7 cellular contexts compared by ENCODE assay signal in the genomic region with DNA sequence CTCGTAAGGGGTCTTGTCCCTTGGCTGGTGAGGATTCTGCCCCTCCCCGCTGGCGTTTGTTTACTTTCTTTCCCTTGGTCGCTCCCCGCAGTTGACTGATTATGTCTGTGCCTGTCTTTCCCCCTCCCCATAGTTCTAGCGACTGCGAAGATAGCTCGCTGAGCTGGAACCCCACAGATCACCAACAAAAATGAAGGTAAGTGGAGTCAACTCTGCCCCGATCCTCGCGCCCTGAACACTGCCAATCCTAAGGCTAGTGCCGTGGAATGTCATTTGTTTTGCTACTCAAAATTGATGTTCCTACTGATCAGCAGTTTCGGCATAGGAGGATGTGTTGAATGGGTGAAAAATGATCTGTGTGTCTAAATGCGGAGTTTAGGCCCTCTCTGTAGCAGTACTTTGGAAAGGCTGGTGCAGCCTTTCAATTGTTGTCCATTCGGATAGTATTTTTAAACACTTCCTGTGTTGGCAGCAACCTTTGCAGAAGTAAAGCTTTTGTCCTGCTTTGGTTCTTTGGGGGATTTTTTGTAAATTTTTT. TPM values are rescaled to one million over a fixed set of nuclear protein-coding genes. Genes with fewer than 3 reads are reported as not detected.
A peak's percentile ranks its signal among the peaks of the same experiment; 100 is the strongest.
DNase-seq lines count a peak whose midpoint lies in the region; ATAC-seq, FAIRE-seq and TF ChIP-seq lines count a peak whose summit lies in the region.

No MANE protein-coding gene starts in this region.

- peaks cover 34% of the 10 kb centered on the region for H4K20me1 ChIP-seq in HepG2 (ENCODE audit: insufficient read depth, low read length)

- H3K9me3 ChIP-seq in breast epithelium (no peaks in the 10 kb centered on the region), HepG2 (ENCODE audit: low read length) (no peaks in the 10 kb centered on the region), suprapubic skin (no peaks in the 10 kb centered on the region)

- no peak for TF ChIP-seq CTCF in GM12865 (IDR thresholded peaks at IDR 0.05; ENCODE audit: insufficient read depth, low read depth, low read length, missing control alignments)
- no peak for TF ChIP-seq CTCF in NB4 (IDR thresholded peaks at IDR 0.05; ENCODE audit: low read depth, low read length)
- TF ChIP-seq CTCF in breast epithelium (IDR thresholded peaks at IDR 0.05): no peak
- TF ChIP-seq CTCF in HepG2 (CRISPR knock-in tag; IDR thresholded peaks at IDR 0.05): no peak
- no peak for TF ChIP-seq CTCF in suprapubic skin (IDR thresholded peaks at IDR 0.05)

- TF ChIP-seq RAD21 in HepG2 (CRISPR knock-in tag; IDR thresholded peaks at IDR 0.05): no peak

- H3K4me2 ChIP-seq in HepG2 (ENCODE audit: low read depth, low read length): peak overlapping the region; percentile 97

- no peak for FAIRE-seq in HepG2 (lab: Jason Lieb, UNC)

- peak overlapping the region; percentile 84 for H3K9ac ChIP-seq in HepG2 (ENCODE audit: insufficient read depth, low read depth, low read length)

- TF ChIP-seq EP300 in HepG2 (IDR thresholded peaks at IDR 0.05; ENCODE audit: low read depth in 2 of 2, low read length in 2 of 2) (no peak), HepG2 (CRISPR knock-in tag; IDR thresholded peaks at IDR 0.05; ENCODE audit: borderline replicate concordance) (no peak), suprapubic skin (IDR thresholded peaks at IDR 0.05) (no peak)

- H3K4me3 ChIP-seq in GM12865 (ENCODE audit: low read depth, low read length) (peak overlapping the region; percentile 66), NB4 (ENCODE audit: low read depth, low read length) (peak overlapping the region; percentile 88), breast epithelium (peak overlapping the region; percentile 98 to 99 (median 98)), HepG2 (replicated peaks in 1 of 3; ENCODE audit: insufficient read depth in 1 of 3, low read depth in 2 of 3, low read length in 3 of 3) (peak overlapping the region; percentile 78 to 86 (median 83)), suprapubic skin (peak overlapping the region; percentile 99)

- 2% methylated on average over 14 of the region's 15 CpGs for WGBS in HepG2 (ENCODE audit: low lambda C conversion rate)
- WGBS in suprapubic skin: 0% methylated on average over 15 of the region's 15 CpGs

- H3K4me1 ChIP-seq in breast epithelium: peaks cover 0 to 19% of the 10 kb centered on the region in 2 donors
- H3K4me1 ChIP-seq in HepG2 (ENCODE audit: insufficient read depth, low read length): peaks cover 32% of the 10 kb centered on the region
- H3K4me1 ChIP-seq in suprapubic skin: peaks cover 35% of the 10 kb centered on the region

- no TSS peak for BruUV-seq in HepG2 (replicated peaks; lab: Mats Ljungman, UMichigan)

- no peak for ATAC-seq in HepG2
- no peak for ATAC-seq in GM19452 (IDR thresholded peaks at IDR 0.05; ENCODE audit: unreplicated experiment)
- no peak for ATAC-seq in HG03135 (IDR thresholded peaks at IDR 0.05; ENCODE audit: unreplicated experiment)

- H3K27ac ChIP-seq in breast epithelium (peak overlapping the region; percentile 98), HepG2 (ENCODE audit: extremely low read length, insufficient read depth, low read length) (peak overlapping the region; percentile 84), suprapubic skin (peak overlapping the region; percentile 98)

- H2AFZ ChIP-seq in HepG2 (ENCODE audit: low read length): no peak overlapping the region

- no peaks in the 10 kb centered on the region for H3K36me3 ChIP-seq in breast epithelium
- peaks cover 3 to 29% of the 10 kb centered on the region in 2 experiments; a peak in 3 of 5 replicates for H3K36me3 ChIP-seq in HepG2 (replicated peaks in 1 of 2; ENCODE audit: control insufficient read depth in 1 of 2, insufficient read depth in 2 of 2, low read length in 2 of 2)
- H3K36me3 ChIP-seq in suprapubic skin: peaks cover 11% of the 10 kb centered on the region

- H3K79me2 ChIP-seq in HepG2 (ENCODE audit: insufficient read depth, low read length): peaks cover 72% of the 10 kb centered on the region

- POLR2A ChIA-PET in HepG2 (lab: Yijun Ruan, JAX): interaction anchor here (0.9 to 3.5 kb wide), 4 partner anchors 25 to 96 kb away, joined by 3 to 92 read pairs (median 30); partner anchors contain the start of genes PSMA3 and TOMM20L

- in situ Hi-C loops in HepG2 (cut with HindIII; ENCODE audit: extremely low pct_ligation_motif_present, low pct_unique_long_range_greater_than_20kb): no loop called here

- H3K27me3 ChIP-seq in breast epithelium (no peaks in the 10 kb centered on the region), HepG2 (ENCODE audit: control insufficient read depth in 1 of 2, insufficient read depth in 2 of 2, low read length in 2 of 2) (no peaks in the 10 kb centered on the region; a peak in 1 of 5 replicates), suprapubic skin (no peaks in the 10 kb centered on the region)

- DNase-seq in GM12865 (ENCODE audit: low read depth): peak; percentile 13
- DNase-seq in NB4 (ENCODE audit: low read depth): peak; percentile 44
- DNase-seq in breast epithelium (ENCODE audit: low spot score in 2 of 2): no peak
- DNase-seq in HepG2 (ENCODE audit: low spot score): no peak
- no peak for DNase-seq in suprapubic skin (ENCODE audit: low spot score in 2 of 2)

- TF ChIP-seq POLR2A in NB4 (IDR thresholded peaks at IDR 0.05; ENCODE audit: extremely low read depth, insufficient read length) (no peak), breast epithelium (IDR thresholded peaks at IDR 0.05) (no peak), HepG2 (IDR thresholded peaks at IDR 0.05; ENCODE audit: insufficient read depth in 1 of 2, low read depth in 2 of 2, low read length in 2 of 2) (no peak), suprapubic skin (IDR thresholded peaks at IDR 0.05) (no peak)

- intact Hi-C loops in breast epithelium (cut with DNase I; ENCODE audit: low total_unique reads) (no loop called here), HepG2 (cut with micrococcal nuclease; ENCODE audit: unreplicated experiment) (loop anchor here (5.0 kb wide), 1 partner anchor 33 kb away; no protein-coding TSS in a partner anchor)

- CTCF ChIA-PET in HepG2 (lab: Yijun Ruan, JAX; ENCODE audit: low intra/inter-chr PET ratio, low total read pairs): no interaction called here

TF ChIP-seq in HepG2, 621 proteins besides CTCF, POLR2A, EP300 and RAD21 (continues in another document):
- TF ChIP-seq SAP130 (CRISPR knock-in tag; IDR thresholded peaks at IDR 0.05; ENCODE audit: low read depth) (peak; percentile 59), BORCS8-MEF2B (CRISPR knock-in tag; IDR thresholded peaks at IDR 0.05) (0 out of 2 replicates have a peak, but pooled peaks have one; percentile 26), NBN (conservative IDR thresholded peaks at IDR 0.05) (no peak)

RNA-seq across cellular contexts. Expression of gene ARID4A, which starts 1.4 kb away (rescaled TPM):
- total RNA-seq in breast epithelium (10 to 100 TPM; 24.6 to 33.1 (median 28.0) TPM), HepG2 (2016; rRNA removed; fragmentation: Illumina TruSeq; extraction: Trizol) (9.7 and 9.9 TPM in 2 replicates), suprapubic skin (10 to 100 TPM; 11.0 to 42.2 (median 14.4) TPM)
- total RNA-seq in HepG2 (2016; cell fraction: cytosol; rRNA removed; fragmentation: Illumina TruSeq; extraction: Trizol; ENCODE audit: low read depth): 27.6 and 35.2 TPM in 2 replicates
- 8.3 and 10.4 TPM in 2 replicates for total RNA-seq in HepG2 (2016; cell fraction: insoluble cytoplasmic fraction; rRNA removed; fragmentation: Illumina TruSeq; extraction: Trizol)
- total RNA-seq in HepG2 (2016; cell fraction: membrane; rRNA removed; fragmentation: Illumina TruSeq; extraction: Trizol): 10.1 and 11.0 TPM in 2 replicates
- total RNA-seq in HepG2 (2016; cell fraction: nucleus; rRNA removed; fragmentation: Illumina TruSeq; extraction: Trizol): 20.6 and 24.9 TPM in 2 replicates
- 6.2 and 7.2 TPM in 2 replicates for polyA plus RNA-seq in HepG2 (2011; rRNA removed)
- 1.9 and 3.0 TPM in 2 replicates for polyA plus RNA-seq in HepG2 (2011; cell fraction: cytosol; rRNA removed)
- 11.9 and 12.4 TPM in 2 replicates for polyA plus RNA-seq in HepG2 (2011; cell fraction: nucleus; rRNA removed)
- 9.0 and 12.9 TPM in 2 replicates for polyA plus RNA-seq in HepG2 (2012)
- polyA plus RNA-seq in HepG2 (2016; cell fraction: cytosol; fragmentation: Illumina TruSeq; extraction: Trizol; ENCODE audit: low read depth): 0.31 and 0.49 TPM in 2 replicates
- polyA plus RNA-seq in HepG2 (2016; cell fraction: insoluble cytoplasmic fraction; fragmentation: Illumina TruSeq; extraction: Trizol; ENCODE audit: low read depth): 10.4 and 10.9 TPM in 2 replicates
- polyA plus RNA-seq in HepG2 (2016; cell fraction: membrane; fragmentation: Illumina TruSeq; extraction: Trizol; ENCODE audit: low read depth): 1.0 and 1.1 TPM in 2 replicates
- 25.3 and 34.6 TPM in 2 replicates for polyA plus RNA-seq in HepG2 (2016; cell fraction: nucleus; fragmentation: Illumina TruSeq; extraction: Trizol; ENCODE audit: insufficient read depth, low read depth)
- 5.8 and 8.2 TPM in 2 replicates for polyA minus RNA-seq in HepG2 (2011; rRNA and poly(A)+ RNA removed; ENCODE audit: low replicate concordance)
- 6.2 and 8.8 TPM in 2 replicates for polyA minus RNA-seq in HepG2 (2011; cell fraction: cytosol; rRNA and poly(A)+ RNA removed)
- polyA minus RNA-seq in HepG2 (2011; cell fraction: nucleus; rRNA and poly(A)+ RNA removed): 73.2 and 80.9 TPM in 2 replicates

RNA-seq across cellular contexts. Expression of gene PSMA3, which starts 55.1 kb away (rescaled TPM):
- 100 to 1,000 TPM in 1 of 3 donors, 10 to 100 TPM in 2; 76.2 to 113 (median 88.1) TPM for total RNA-seq in breast epithelium
- 275 and 443 TPM in 2 replicates for total RNA-seq in HepG2 (2016; rRNA removed; fragmentation: Illumina TruSeq; extraction: Trizol)
- total RNA-seq in HepG2 (2016; cell fraction: cytosol; rRNA removed; fragmentation: Illumina TruSeq; extraction: Trizol; ENCODE audit: low read depth): 91.1 and 98.5 TPM in 2 replicates
- total RNA-seq in HepG2 (2016; cell fraction: insoluble cytoplasmic fraction; rRNA removed; fragmentation: Illumina TruSeq; extraction: Trizol): 286 and 449 TPM in 2 replicates
- total RNA-seq in HepG2 (2016; cell fraction: membrane; rRNA removed; fragmentation: Illumina TruSeq; extraction: Trizol): 85.3 and 99.1 TPM in 2 replicates
- total RNA-seq in HepG2 (2016; cell fraction: nucleus; rRNA removed; fragmentation: Illumina TruSeq; extraction: Trizol): 143 and 154 TPM in 2 replicates
- polyA plus RNA-seq in HepG2 (2011; rRNA removed): 167 and 232 TPM in 2 replicates
- 146 and 177 TPM in 2 replicates for polyA plus RNA-seq in HepG2 (2011; cell fraction: cytosol; rRNA removed)
- polyA plus RNA-seq in HepG2 (2011; cell fraction: nucleus; rRNA removed): 47.5 and 66.3 TPM in 2 replicates
- 133 and 136 TPM in 2 replicates for polyA plus RNA-seq in HepG2 (2012)
- 61.4 and 63.4 TPM in 2 replicates for polyA plus RNA-seq in HepG2 (2016; cell fraction: cytosol; fragmentation: Illumina TruSeq; extraction: Trizol; ENCODE audit: low read depth)
- 402 and 430 TPM in 2 replicates for polyA plus RNA-seq in HepG2 (2016; cell fraction: insoluble cytoplasmic fraction; fragmentation: Illumina TruSeq; extraction: Trizol; ENCODE audit: low read depth)
- polyA plus RNA-seq in HepG2 (2016; cell fraction: membrane; fragmentation: Illumina TruSeq; extraction: Trizol; ENCODE audit: low read depth): 72.9 and 75.0 TPM in 2 replicates
- 170 and 172 TPM in 2 replicates for polyA plus RNA-seq in HepG2 (2016; cell fraction: nucleus; fragmentation: Illumina TruSeq; extraction: Trizol; ENCODE audit: insufficient read depth, low read depth)
- polyA minus RNA-seq in HepG2 (2011; rRNA and poly(A)+ RNA removed; ENCODE audit: low replicate concordance): 80.9 and 206 TPM in 2 replicates
- 48.7 and 51.6 TPM in 2 replicates for polyA minus RNA-seq in HepG2 (2011; cell fraction: cytosol; rRNA and poly(A)+ RNA removed)
- 75.1 and 78.7 TPM in 2 replicates for polyA minus RNA-seq in HepG2 (2011; cell fraction: nucleus; rRNA and poly(A)+ RNA removed)
- total RNA-seq in suprapubic skin: 10 to 100 TPM; 78.4 to 92.2 (median 82.4) TPM

Comparison
In these comparisons a context has a peak if more than half of its experiments do, and no peak if none do; other contexts are left out.
1. DNase-seq: peak in GM12865 (single experiment) and NB4 (single experiment); none in breast epithelium (0 of 2), HepG2 (single experiment) and suprapubic skin (0 of 2).
2. Peak in every context shown above with its lines, with median percentiles within 50 percentile points of each other: H3K4me3 ChIP-seq and H3K27ac ChIP-seq.